Comparison of ENCODE assay signal across 17 cellular contexts in the genomic region with DNA sequence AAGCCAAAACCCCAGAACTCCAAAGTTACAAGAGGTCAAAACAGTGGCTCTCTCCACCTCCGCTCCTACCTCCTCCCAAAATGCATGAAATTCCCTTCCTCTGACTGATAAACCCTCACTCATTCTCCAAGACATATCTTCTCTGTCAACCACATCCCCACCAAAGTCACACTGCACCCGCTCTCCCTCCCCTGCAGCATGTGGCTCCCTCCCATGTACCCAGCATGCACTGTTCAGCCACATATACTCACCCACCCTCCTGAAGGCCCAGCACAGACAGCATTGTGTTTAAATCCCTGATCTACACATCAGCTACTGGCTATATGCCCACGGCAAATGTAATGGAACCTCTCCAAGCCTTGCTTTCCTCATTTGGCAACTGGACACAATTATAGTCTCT. TPM values are rescaled to one million over a fixed set of nuclear protein-coding genes. Genes with fewer than 3 reads are reported as not detected.
A peak's percentile ranks its signal among the peaks of the same experiment; 100 is the strongest.
DNase-seq lines count a peak whose midpoint lies in the region; ATAC-seq and TF ChIP-seq lines count a peak whose summit lies in the region.
"Had no signal": no experiment of that assay in that cellular context is flagged by ENCODE, and none has a peak within 500 bp of the region (broad histone marks: within the 10 kb centered on the region; RNA-seq: fewer than 3 reads in every experiment).

No MANE protein-coding gene starts in this region.

- H3K4me1 ChIP-seq in RWPE2 (ENCODE audit: insufficient read depth, poor library complexity, severe bottlenecking), result peaks cover 5% of the 10 kb centered on the region
- H3K4me1 ChIP-seq: BE2C had no signal

- no peak overlapping the region for H3K4me3 ChIP-seq in RWPE2 (ENCODE audit: severe bottlenecking)

- peak; percentile 9; the same call in 1 of the 3 replicates for ATAC-seq in RWPE2 (ENCODE audit: low read depth)
- ATAC-seq in HG03439 (IDR thresholded peaks at IDR 0.05; ENCODE audit: unreplicated experiment), result no peak
- ATAC-seq in GM18858 (IDR thresholded peaks at IDR 0.05; ENCODE audit: unreplicated experiment), result no peak
- ATAC-seq: esophagus mucosa had no signal

- no peaks in the 10 kb centered on the region for H3K27me3 ChIP-seq in RWPE2 (ENCODE audit: insufficient read depth, poor library complexity, severe bottlenecking)
- H3K27me3 ChIP-seq: BE2C had no signal

- DNase-seq in A172 (ENCODE audit: low spot score), result peak; percentile 73
- peak; percentile 59 for DNase-seq in GM04503 (ENCODE audit: low read depth)
- no peak for DNase-seq in RWPE2 (ENCODE audit: low spot score)
- DNase-seq in fibroblast of peridontal ligament (ENCODE audit: extremely low read depth), result peak; percentile 69
- DNase-seq in activated naive CD4-positive, alpha-beta T cell treated with Interleukin-2 at 50 U/mL for 16 hours, result no peak
- no peak for DNase-seq in SKM-1 treated with dmso at 0.1 percent for 144 hours (lab: John Stamatoyannopoulos, UW; ENCODE audit: unreplicated experiment)
- DNase-seq: activated CD4-positive, alpha-beta memory T cell treated with anti-CD3 and anti-CD28 coated beads, Interleukin-2, amount 10 ng/mL, durations not matched to agents 7 days and 5 days; activated gamma-delta T cell treated with Interleukin-2 at 50 U/mL for 16 hours; BE2C; midbrain had no signal

- no peaks in the 10 kb centered on the region for H3K36me3 ChIP-seq in RWPE2 (ENCODE audit: low read depth)
- H3K36me3 ChIP-seq: BE2C had no signal

- H3K27ac ChIP-seq in RWPE2 (ENCODE audit: poor library complexity, severe bottlenecking), result no peak overlapping the region

- TF ChIP-seq CTCF in RWPE2 (IDR thresholded peaks at IDR 0.05; ENCODE audit: poor library complexity, severe bottlenecking), result no peak

- no peaks in the 10 kb centered on the region for H3K9me3 ChIP-seq in RWPE2 (ENCODE audit: severe bottlenecking)
- H3K9me3 ChIP-seq: BE2C had no signal

RNA-seq across cellular contexts. Expression of gene POU5F1, which starts 5.5 kb away (rescaled TPM):
- not detected in 2 replicates for total RNA-seq in A172 (2014; rRNA removed; shearing (Covaris generic))
- total RNA-seq: activated CD4-positive, alpha-beta memory T cell treated with anti-CD3 and anti-CD28 coated beads, Interleukin-2, amount 10 ng/mL, durations not matched to agents 7 days and 5 days; cerebellum; T-helper 2 cell treated with Interferon-gamma antibody and Interleukin-4, amounts not matched to agents 100 ng/mL and 5 ng/mL, for 36 hours had no signal

RNA-seq across cellular contexts. Expression of gene TCF19, which starts 17.6 kb away (rescaled TPM):
- total RNA-seq in A172 (2014; rRNA removed; shearing (Covaris generic)), result 62.6 and 68.5 TPM in 2 replicates

RNA-seq across cellular contexts. Expression of gene CCHCR1, which starts 18.4 kb away (rescaled TPM):
- total RNA-seq in A172 (2014; rRNA removed; shearing (Covaris generic)), result 18.9 and 24.8 TPM in 2 replicates

RNA-seq across cellular contexts. Expression of gene PSORS1C2, which starts 37.1 kb away (rescaled TPM):
- not detected in 2 replicates for total RNA-seq in A172 (2014; rRNA removed; shearing (Covaris generic))
- total RNA-seq: activated CD4-positive, alpha-beta memory T cell treated with anti-CD3 and anti-CD28 coated beads, Interleukin-2, amount 10 ng/mL, durations not matched to agents 7 days and 5 days; cerebellum; OCI-LY7; pulmonary artery endothelial cell; T-helper 2 cell treated with Interferon-gamma antibody and Interleukin-4, amounts not matched to agents 100 ng/mL and 5 ng/mL, for 36 hours had no signal

RNA-seq across cellular contexts. Expression of gene CDSN, which starts 55.7 kb away (rescaled TPM):
- total RNA-seq in A172 (2014; rRNA removed; shearing (Covaris generic)), result not detected in 2 replicates
- total RNA-seq: activated CD4-positive, alpha-beta memory T cell treated with anti-CD3 and anti-CD28 coated beads, Interleukin-2, amount 10 ng/mL, durations not matched to agents 7 days and 5 days; cerebellum; OCI-LY7; pulmonary artery endothelial cell; T-helper 2 cell treated with Interferon-gamma antibody and Interleukin-4, amounts not matched to agents 100 ng/mL and 5 ng/mL, for 36 hours had no signal

Comparison
In these comparisons a context has a peak if more than half of its experiments do, and no peak if none do; other contexts are left out.
1. DNase-seq: peak in A172 (single experiment), GM04503 (single experiment) and fibroblast of peridontal ligament (single experiment); none in RWPE2 (single experiment), activated naive CD4-positive, alpha-beta T cell treated with Interleukin-2 at 50 U/mL for 16 hours (single experiment) and SKM-1 treated with dmso at 0.1 percent for 144 hours (single experiment).